10 cellular contexts compared by ENCODE assay signal in the genomic region with DNA sequence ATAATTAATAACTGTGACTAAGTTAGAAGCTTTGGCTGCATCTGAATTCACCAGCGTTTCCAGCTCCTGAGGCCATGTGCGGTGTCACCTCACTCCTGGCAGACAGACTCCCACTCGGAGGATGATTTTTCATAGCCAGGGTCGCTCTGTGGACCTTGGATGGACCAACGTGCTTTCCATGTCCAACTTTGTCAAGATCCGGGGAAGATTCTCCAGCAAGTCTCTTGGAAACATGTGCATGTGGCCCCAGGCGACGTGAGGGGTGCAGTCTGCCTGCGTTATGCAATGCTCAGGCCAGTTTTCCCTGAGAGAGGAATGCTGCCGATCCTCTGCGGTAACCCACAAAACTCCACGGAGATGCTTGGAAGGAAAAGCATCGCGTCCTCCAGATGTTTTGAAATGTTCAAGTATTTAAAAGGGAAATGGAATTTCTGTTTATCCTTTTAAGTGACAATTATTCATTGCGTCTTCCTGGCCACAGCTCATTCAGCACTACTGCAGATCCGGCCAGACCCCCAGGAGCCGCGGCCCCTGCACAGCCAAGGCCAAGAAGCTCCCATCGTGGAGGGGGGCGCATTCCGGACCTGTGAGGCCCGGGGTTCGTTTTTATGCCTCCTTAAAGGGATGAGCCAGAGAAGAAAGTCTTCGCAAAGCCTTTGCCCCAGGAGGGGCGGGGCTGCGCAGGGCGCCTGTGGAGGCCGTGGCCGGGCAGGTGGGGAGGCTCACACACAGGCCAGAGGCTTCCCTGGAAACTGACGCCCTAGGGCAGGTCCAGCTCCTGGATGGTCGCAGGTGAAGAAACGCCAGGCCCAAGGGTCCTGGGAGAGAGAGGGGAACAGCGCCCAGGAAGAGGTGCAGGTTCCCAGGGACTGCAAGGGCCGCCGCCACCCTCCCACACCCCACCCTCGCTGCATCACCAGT. TPM values are rescaled to one million over a fixed set of nuclear protein-coding genes. Genes with fewer than 3 reads are reported as not detected.
DNase-seq lines count a peak whose midpoint lies in the region; ATAC-seq and TF ChIP-seq lines count a peak whose summit lies in the region.
"Had no signal": no experiment of that assay in that cellular context is flagged by ENCODE, and none has a peak within 500 bp of the region (broad histone marks: within the 10 kb centered on the region; RNA-seq: fewer than 3 reads in every experiment).

No MANE protein-coding gene starts in this region.

- DNase-seq in HFF-Myc (ENCODE audit: extremely low read depth, low read depth) (peak; percentile 99), chondrocyte (ENCODE audit: low spot score) (peak; percentile 73), left lobe of liver (ENCODE audit: low spot score) (peak; percentile 35), thoracic aorta (ENCODE audit: low spot score) (peak; percentile 0), colonic mucosa (no peak)
- DNase-seq in stimulated activated naive CD4-positive, alpha-beta T cell treated with Interleukin-2 at 50 U/mL for 16 hours (lab: John Stamatoyannopoulos, UW): no peak
- DNase-seq in activated naive CD8-positive, alpha-beta T cell treated with anti-CD3 and anti-CD28 coated beads, Interleukin-2, amount 50 U/mL, for 24 hours: no peak
- DNase-seq: NCI-H1417 treated with DMSO at 0.1 percent for 48 hours, SHP77 treated with DMSO at 0.1 percent for 48 hours had no signal

- no peak overlapping the region for H3K9ac ChIP-seq in colonic mucosa (ENCODE audit: low read depth in 2 of 2, low read length in 2 of 2)

- H3K4me1 Mint-ChIP-seq in chondrocyte (ENCODE audit: low read depth): peaks cover 3% of the 10 kb centered on the region
- H3K4me1 Mint-ChIP-seq in activated naive CD8-positive, alpha-beta T cell treated with anti-CD3 and anti-CD28 coated beads, Interleukin-2, amount 50 U/mL, for 24 hours: peaks cover 19% of the 10 kb centered on the region

- no peak for TF ChIP-seq CTCF in HFF-Myc (IDR thresholded peaks at IDR 0.05; ENCODE audit: low read depth, low read length, missing control alignments)
- no peak for TF ChIP-seq CTCF in chondrocyte (IDR thresholded peaks at IDR 0.05)
- no peak for TF ChIP-seq CTCF in thoracic aorta (IDR thresholded peaks at IDR 0.05)
- TF ChIP-seq CTCF in colonic mucosa (IDR thresholded peaks at IDR 0.05): no peak

- H3K4me3 ChIP-seq in HFF-Myc (replicated peaks; ENCODE audit: low read depth, low read length) (peak overlapping the region; percentile 14), thoracic aorta (no peak overlapping the region), colonic mucosa (no peak overlapping the region)

- no peaks in the 10 kb centered on the region for H3K27me3 Mint-ChIP-seq in chondrocyte (ENCODE audit: low read depth)
- peaks cover 38% of the 10 kb centered on the region for H3K27me3 Mint-ChIP-seq in activated naive CD8-positive, alpha-beta T cell treated with anti-CD3 and anti-CD28 coated beads, Interleukin-2, amount 50 U/mL, for 24 hours

- no peaks in the 10 kb centered on the region for H3K36me3 ChIP-seq in thoracic aorta
- H3K36me3 ChIP-seq in colonic mucosa: no peaks in the 10 kb centered on the region

- H3K4me1 ChIP-seq in thoracic aorta (ENCODE audit: control insufficient read depth in 1 of 2, low read depth in 2 of 2): peaks cover 7 to 45% of the 10 kb centered on the region in 2 donors
- H3K4me1 ChIP-seq in colonic mucosa: no peaks in the 10 kb centered on the region

- peak overlapping the region; percentile 84 to 89 for H3K27ac ChIP-seq in thoracic aorta
- H3K27ac ChIP-seq in colonic mucosa: no peak overlapping the region

- H3K4me3 Mint-ChIP-seq in chondrocyte (ENCODE audit: unreplicated experiment): no peak overlapping the region
- H3K4me3 Mint-ChIP-seq in activated naive CD8-positive, alpha-beta T cell treated with anti-CD3 and anti-CD28 coated beads, Interleukin-2, amount 50 U/mL, for 24 hours: no peak overlapping the region

- H3K27me3 ChIP-seq in thoracic aorta (replicated peaks; ENCODE audit: insufficient read depth): no peaks in the 10 kb centered on the region
- H3K27me3 ChIP-seq in colonic mucosa: no peaks in the 10 kb centered on the region

- no peak overlapping the region for H3K27ac Mint-ChIP-seq in chondrocyte (ENCODE audit: unreplicated experiment)
- H3K27ac Mint-ChIP-seq in activated naive CD8-positive, alpha-beta T cell treated with anti-CD3 and anti-CD28 coated beads, Interleukin-2, amount 50 U/mL, for 24 hours: no peak overlapping the region

- H3K9me3 ChIP-seq in thoracic aorta (no peaks in the 10 kb centered on the region), colonic mucosa (no peaks in the 10 kb centered on the region)

- no peaks in the 10 kb centered on the region for H3K9me3 Mint-ChIP-seq in chondrocyte (ENCODE audit: low read depth)
- H3K9me3 Mint-ChIP-seq in activated naive CD8-positive, alpha-beta T cell treated with anti-CD3 and anti-CD28 coated beads, Interleukin-2, amount 50 U/mL, for 24 hours: no peaks in the 10 kb centered on the region

- no peak for ATAC-seq in left lobe of liver
- ATAC-seq in thoracic aorta (ENCODE audit: insufficient number of reproducible peaks, low FRiP score, low read depth): no peak
- no peak for ATAC-seq in activated naive CD8-positive, alpha-beta T cell treated with anti-CD3 and anti-CD28 coated beads, Interleukin-2, amount 50 U/mL, for 24 hours
- no peak for ATAC-seq in HG02610 (IDR thresholded peaks at IDR 0.05; ENCODE audit: unreplicated experiment)

- intact Hi-C loops in colonic mucosa (cut with DNase I): no loop called here

- peaks cover 2% of the 10 kb centered on the region for H3K36me3 Mint-ChIP-seq in chondrocyte (ENCODE audit: low read depth)
- no peaks in the 10 kb centered on the region for H3K36me3 Mint-ChIP-seq in activated naive CD8-positive, alpha-beta T cell treated with anti-CD3 and anti-CD28 coated beads, Interleukin-2, amount 50 U/mL, for 24 hours (ENCODE audit: low read depth)

RNA-seq across cellular contexts. Expression of gene C13orf46, which starts 46.0 kb away (rescaled TPM):
- total RNA-seq in chondrocyte (1.7 to 2.2 TPM (median 2.0 TPM) in 3 replicates), left lobe of liver (1.1 TPM), thoracic aorta (1 to 10 TPM; 1.1 TPM), colonic mucosa (under 1 TPM; 0.24 to 0.44 TPM)

Comparison
In these comparisons a context has a peak if more than half of its experiments do, and no peak if none do; other contexts are left out.
1. DNase-seq: peak in HFF-Myc (single experiment), chondrocyte (single experiment), left lobe of liver (single experiment) and thoracic aorta (single experiment); none in stimulated activated naive CD4-positive, alpha-beta T cell treated with Interleukin-2 at 50 U/mL for 16 hours (single experiment), activated naive CD8-positive, alpha-beta T cell treated with anti-CD3 and anti-CD28 coated beads, Interleukin-2, amount 50 U/mL, for 24 hours (single experiment) and colonic mucosa (single experiment).